Comparison of ENCODE assay signal across 27 cellular contexts in the genomic region with DNA sequence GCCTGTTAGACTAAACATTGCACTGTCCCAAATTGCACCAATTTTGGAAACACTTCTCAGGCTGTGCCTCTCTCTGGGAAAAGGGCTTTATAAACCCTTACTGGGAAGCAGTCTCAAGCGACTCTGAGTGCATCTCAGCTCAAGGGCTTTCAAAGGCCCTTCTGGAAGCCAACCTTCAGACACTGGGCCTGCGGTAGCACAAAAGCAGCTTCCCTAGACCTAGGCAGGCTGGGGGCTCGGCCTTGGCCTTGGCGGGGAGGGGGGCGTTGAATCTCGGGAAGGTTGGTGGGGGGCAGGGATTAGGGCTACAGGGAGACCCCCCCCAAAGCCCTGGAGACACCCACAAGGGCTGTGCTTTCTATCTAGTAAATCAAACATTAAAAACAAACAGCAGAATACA.
DNase-seq lines count a peak whose midpoint lies in the region; ATAC-seq and TF ChIP-seq lines count a peak whose summit lies in the region.
"Had no signal": no experiment of that assay in that cellular context is flagged by ENCODE, and none has a peak within 500 bp of the region (broad histone marks: within the 10 kb centered on the region; RNA-seq: fewer than 3 reads in every experiment).

No MANE protein-coding gene starts in this region.

- H3K36me3 Mint-ChIP-seq in nephron (ENCODE audit: low read depth), result no peaks in the 10 kb centered on the region

- H3K27me3 ChIP-seq in ascending aorta, result no peaks in the 10 kb centered on the region
- H3K27me3 ChIP-seq in tibial artery, result no peaks in the 10 kb centered on the region
- H3K27me3 ChIP-seq: BLaER1, SJCRH30 had no signal

- peak overlapping the region in 2 of 3 experiments; percentile 9 to 29 for H3K27ac Mint-ChIP-seq in nephron
- H3K27ac Mint-ChIP-seq: CD4-positive, alpha-beta T cell had no signal

- peak overlapping the region; percentile 51 to 81 for H3K27ac ChIP-seq in ascending aorta
- H3K27ac ChIP-seq in tibial artery, result peak overlapping the region; percentile 60 to 66
- H3K27ac ChIP-seq: 22Rv1, BLaER1, GM23248, SJCRH30 had no signal

- intact Hi-C loops in ascending aorta (cut with DNase I) (no loop called here), tibial artery (cut with DNase I; ENCODE audit: low total_unique reads) (no loop called here)

- H3K4me1 ChIP-seq in ascending aorta (no peaks in the 10 kb centered on the region), tibial artery (peaks cover 0 to 16% (median 8%) of the 10 kb centered on the region in 4 donors)
- H3K4me1 ChIP-seq: BLaER1, Caco-2, SJCRH30 had no signal

- no peak for TF ChIP-seq CTCF in ascending aorta (IDR thresholded peaks at IDR 0.05)
- no peak for TF ChIP-seq CTCF in nephron (IDR thresholded peaks at IDR 0.05; ENCODE audit: unreplicated experiment in 3 of 3)
- no peak for TF ChIP-seq CTCF in tibial artery (IDR thresholded peaks at IDR 0.05)

- H3K9me3 ChIP-seq in ascending aorta (no peaks in the 10 kb centered on the region), tibial artery (no peaks in the 10 kb centered on the region)
- H3K9me3 ChIP-seq: BLaER1, Caco-2, SJCRH30 had no signal

- H3K36me3 ChIP-seq in ascending aorta, result no peaks in the 10 kb centered on the region
- H3K36me3 ChIP-seq in tibial artery, result no peaks in the 10 kb centered on the region
- H3K36me3 ChIP-seq: BLaER1, SJCRH30 had no signal

- peaks cover 3% of the 10 kb centered on the region for H3K9me3 Mint-ChIP-seq in nephron
- H3K9me3 Mint-ChIP-seq: CD4-positive, alpha-beta T cell had no signal

- DNase-seq in NCI-H345 (lab: John Stamatoyannopoulos, UW), result peak; percentile 39
- DNase-seq in NCI-H345 treated with DMSO at 0.1 percent for 48 hours (lab: John Stamatoyannopoulos, UW; ENCODE audit: unreplicated experiment), result no peak
- no peak for DNase-seq in ascending aorta (ENCODE audit: low spot score in 2 of 2)
- DNase-seq in tibial artery, result no peak
- no peak for DNase-seq in activated CD4-positive, alpha-beta T cell treated with anti-CD3 and anti-CD28 coated beads, Interleukin-2, amount 50 U/mL, for 4 hours
- DNase-seq in NCI-H1105 (lab: John Stamatoyannopoulos, UW), result no peak
- DNase-seq: ACHN; Caco-2; CD4-positive, alpha-beta T cell; DMS 273 treated with DMSO at 0.1 percent for 48 hours; DND-41; GM23248; KBM-7; MM.1S; NCI-H1092; NCI-H1436 treated with DMSO at 0.1 percent for 48 hours; NCI-H1930; NCI-H226; NCI-H524 treated with DMSO at 0.1 percent for 48 hours; NCI-H82; OCI-M1; SJCRH30 had no signal

- no peak for ATAC-seq in GM18498 (IDR thresholded peaks at IDR 0.05; ENCODE audit: unreplicated experiment)
- ATAC-seq: GM12878 had no signal

- H3K4me3 ChIP-seq in ascending aorta (no peak overlapping the region), tibial artery (no peak overlapping the region)
- H3K4me3 ChIP-seq: BLaER1, GM12878, GM23248, SJCRH30 had no signal

- peaks cover 14% of the 10 kb centered on the region for H3K27me3 Mint-ChIP-seq in nephron (ENCODE audit: low read depth)
- H3K27me3 Mint-ChIP-seq: CD4-positive, alpha-beta T cell had no signal

- H3K4me3 Mint-ChIP-seq in nephron, result no peak overlapping the region
- H3K4me3 Mint-ChIP-seq: CD4-positive, alpha-beta T cell had no signal

- H3K4me1 Mint-ChIP-seq in nephron, result peaks cover 10% of the 10 kb centered on the region
